1 cellular context compared by ENCODE assay signal in genomic region chr2:55180374-55180773, GRCh38.
TF ChIP-seq lines count a peak whose summit lies in the region.

No MANE protein-coding gene starts in this region.

TF ChIP-seq in HepG2, 621 proteins besides CTCF, POLR2A, EP300 and RAD21 (continues in another document):
- no peak for TF ChIP-seq FOXA1 (IDR thresholded peaks at IDR 0.05)
- peak; percentile 95 for TF ChIP-seq FOXA1 (CRISPR knock-in tag; IDR thresholded peaks at IDR 0.05)
- TF ChIP-seq ARNT2 (CRISPR knock-in tag; IDR thresholded peaks at IDR 0.05; ENCODE audit: low read depth): no peak
- TF ChIP-seq HNF1A (IDR thresholded peaks at IDR 0.05; ENCODE audit: low read depth): no peak
- no peak for TF ChIP-seq HNF1A (CRISPR knock-in tag; IDR thresholded peaks at IDR 0.05; ENCODE audit: borderline replicate concordance)
- TF ChIP-seq HOXA9 (CRISPR knock-in tag; IDR thresholded peaks at IDR 0.05; ENCODE audit: borderline replicate concordance): no peak
- peak; percentile 83 for TF ChIP-seq POGZ (CRISPR knock-in tag; IDR thresholded peaks at IDR 0.05)
- peak; percentile 27; the same call in 1 of the 2 replicates for TF ChIP-seq FOXO1 (CRISPR knock-in tag; IDR thresholded peaks at IDR 0.05)
- TF ChIP-seq HDAC1 (CRISPR knock-in tag; IDR thresholded peaks at IDR 0.05): 0 out of 2 replicates have a peak, but pooled peaks have one; percentile 43
- no peak for TF ChIP-seq ZNF136 (CRISPR knock-in tag; IDR thresholded peaks at IDR 0.05; ENCODE audit: low read depth)
- peak; percentile 53; the same call in 1 of the 2 replicates for TF ChIP-seq SOX5 (CRISPR knock-in tag; IDR thresholded peaks at IDR 0.05; ENCODE audit: borderline replicate concordance)
- peak; percentile 57; the same call in 1 of the 2 replicates for TF ChIP-seq GATAD2A (CRISPR knock-in tag; IDR thresholded peaks at IDR 0.05)
- TF ChIP-seq KDM5A (IDR thresholded peaks at IDR 0.05; ENCODE audit: borderline replicate concordance, low read length): no peak
- TF ChIP-seq ZFP36L1 (CRISPR knock-in tag; IDR thresholded peaks at IDR 0.05): no peak
- no peak for TF ChIP-seq SOX6 (IDR thresholded peaks at IDR 0.05)
- peak; percentile 46 for TF ChIP-seq SOX6 (CRISPR knock-in tag; IDR thresholded peaks at IDR 0.05)
- TF ChIP-seq SNAPC4 (CRISPR knock-in tag; IDR thresholded peaks at IDR 0.05): no peak
- no peak for TF ChIP-seq ZNF230 (CRISPR knock-in tag; IDR thresholded peaks at IDR 0.05)
- TF ChIP-seq MBNL3 (CRISPR knock-in tag; conservative IDR thresholded peaks at IDR 0.05): no peak
- 0 out of 2 replicates have a peak, but pooled peaks have one; percentile 24 for TF ChIP-seq ISL2 (CRISPR knock-in tag; IDR thresholded peaks at IDR 0.05)
- no peak for TF ChIP-seq BATF2 (CRISPR knock-in tag; IDR thresholded peaks at IDR 0.05)
- TF ChIP-seq FOXP4 (CRISPR knock-in tag; IDR thresholded peaks at IDR 0.05): 0 out of 2 replicates have a peak, but pooled peaks have one; percentile 33
- TF ChIP-seq HNRNPH1 (optimal IDR thresholded peaks at IDR 0.05; ENCODE audit: low read depth, low read length): no peak
- peak; percentile 53 for TF ChIP-seq HNF4A (CRISPR knock-in tag; IDR thresholded peaks at IDR 0.05)
- TF ChIP-seq HNF4G (IDR thresholded peaks at IDR 0.05; ENCODE audit: borderline replicate concordance, low read depth, low read length): 0 out of 2 replicates have a peak, but pooled peaks have one; percentile 37
- TF ChIP-seq HNF4G (CRISPR knock-in tag; IDR thresholded peaks at IDR 0.05; ENCODE audit: borderline replicate concordance, low read depth): no peak
- TF ChIP-seq ZNF740 (CRISPR knock-in tag; IDR thresholded peaks at IDR 0.05): no peak
- 0 out of 2 replicates have a peak, but pooled peaks have one; percentile 35 for TF ChIP-seq EHMT2 (IDR thresholded peaks at IDR 0.05; ENCODE audit: borderline replicate concordance, low read depth, low read length)
- TF ChIP-seq ZNF644 (CRISPR knock-in tag; IDR thresholded peaks at IDR 0.05; ENCODE audit: low read depth): peak; percentile 68; the same call in 1 of the 2 replicates
- TF ChIP-seq DPF2 (CRISPR knock-in tag; IDR thresholded peaks at IDR 0.05; ENCODE audit: borderline replicate concordance, low read depth): no peak
- peak; percentile 56; the same call in 1 of the 2 replicates for TF ChIP-seq HMG20A (CRISPR knock-in tag; IDR thresholded peaks at IDR 0.05; ENCODE audit: borderline replicate concordance)
- peak; percentile 80 for TF ChIP-seq AHDC1 (CRISPR knock-in tag; IDR thresholded peaks at IDR 0.05; ENCODE audit: borderline replicate concordance)
- TF ChIP-seq ZMYM4 (CRISPR knock-in tag; IDR thresholded peaks at IDR 0.05): peak; percentile 32; the same call in 1 of the 2 replicates
- peak; percentile 18; the same call in 1 of the 2 replicates for TF ChIP-seq THRA (CRISPR knock-in tag; IDR thresholded peaks at IDR 0.05; ENCODE audit: borderline replicate concordance)
- TF ChIP-seq ZFX (CRISPR knock-in tag; IDR thresholded peaks at IDR 0.05; ENCODE audit: low read depth): peak; percentile 44; the same call in 1 of the 2 replicates
- TF ChIP-seq NR2F6 (IDR thresholded peaks at IDR 0.05): peak; percentile 80
- TF ChIP-seq NR2F6 (CRISPR knock-in tag; IDR thresholded peaks at IDR 0.05): peak; percentile 85
- peak; percentile 81 for TF ChIP-seq NR2F2 (IDR thresholded peaks at IDR 0.05; ENCODE audit: borderline replicate concordance, low read depth)
- peak; percentile 32; the same call in 1 of the 2 replicates for TF ChIP-seq SAP130 (CRISPR knock-in tag; IDR thresholded peaks at IDR 0.05; ENCODE audit: low read depth)
- no peak for TF ChIP-seq GZF1 (CRISPR knock-in tag; IDR thresholded peaks at IDR 0.05)
- no peak for TF ChIP-seq PCBP2 (optimal IDR thresholded peaks at IDR 0.05; ENCODE audit: low read depth, low read length, poor library complexity, severe bottlenecking)
- no peak for TF ChIP-seq NFKB2 (CRISPR knock-in tag; IDR thresholded peaks at IDR 0.05; ENCODE audit: borderline replicate concordance)
- TF ChIP-seq CREB1 (IDR thresholded peaks at IDR 0.05): no peak
- TF ChIP-seq CREB1 (CRISPR knock-in tag; IDR thresholded peaks at IDR 0.05): no peak
- TF ChIP-seq RXRB (CRISPR knock-in tag; IDR thresholded peaks at IDR 0.05; ENCODE audit: borderline replicate concordance): peak; percentile 58; the same call in 1 of the 2 replicates
